In the genomic region with DNA sequence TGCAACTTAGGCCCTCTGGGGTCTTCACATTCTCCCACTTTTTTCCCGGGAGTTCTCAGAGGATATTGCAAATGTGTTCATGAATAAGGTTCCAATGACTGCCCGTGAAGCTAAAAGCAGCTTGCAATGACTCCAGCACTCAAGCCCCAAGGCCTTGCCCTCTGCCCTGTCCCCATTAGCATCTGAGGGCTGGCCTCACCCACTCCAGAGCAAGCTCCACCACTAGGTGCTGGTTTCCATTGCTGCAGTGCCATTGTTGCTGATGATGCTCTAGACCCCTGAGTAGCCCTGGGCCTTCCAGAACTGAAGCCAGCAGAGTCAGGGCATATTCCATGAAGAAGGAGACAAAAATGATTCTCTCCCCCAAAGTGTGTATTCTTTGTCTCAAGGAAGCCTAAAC, we compare ENCODE assay signal across 25 cellular contexts.
DNase-seq lines count a peak whose midpoint lies in the region; ATAC-seq and TF ChIP-seq lines count a peak whose summit lies in the region.
"Had no signal": no experiment of that assay in that cellular context is flagged by ENCODE, and none has a peak within 500 bp of the region (broad histone marks: within the 10 kb centered on the region; RNA-seq: fewer than 3 reads in every experiment).

No MANE protein-coding gene starts in this region.

- H4K91ac ChIP-seq in H9 (ENCODE audit: insufficient read length, low read depth, low read length) = no peak overlapping the region
- H4K91ac ChIP-seq in trophoblast cell (ENCODE audit: low read depth, low read length) = no peak overlapping the region

- no CpG with 5 or more reads among the region's 2 CpGs for WGBS in H9 (ENCODE audit: extremely low coverage, insufficient read length, low lambda C conversion rate)
- WGBS in trophoblast cell (ENCODE audit: extremely low coverage, insufficient coverage, insufficient read length) = no CpG with 5 or more reads among the region's 2 CpGs

- H3K9me3 Mint-ChIP-seq in GM23338 (no peaks in the 10 kb centered on the region), H9 (no peaks in the 10 kb centered on the region), WTC11 (no peaks in the 10 kb centered on the region)

- H3K4ac ChIP-seq in H9 (ENCODE audit: low read depth, low read length) = no peak overlapping the region
- H3K4ac ChIP-seq in trophoblast cell (ENCODE audit: low read depth, low read length) = no peak overlapping the region

- H2AK5ac ChIP-seq in H9 (ENCODE audit: insufficient read length, low read length) = no peak overlapping the region
- no peak overlapping the region for H2AK5ac ChIP-seq in trophoblast cell (ENCODE audit: low read length)

- no peak overlapping the region for H3K56ac ChIP-seq in H9 (ENCODE audit: insufficient read length, low read depth, low read length)

- H2BK120ac ChIP-seq in H9 (ENCODE audit: low read depth, low read length, poor library complexity, severe bottlenecking) (no peak overlapping the region), trophoblast cell (ENCODE audit: insufficient read depth, low read length, poor library complexity) (no peak overlapping the region)

- H3K27ac ChIP-seq in GM23338 (ENCODE audit: low read depth) = no peak overlapping the region
- H3K27ac ChIP-seq in H9 (ENCODE audit: insufficient read length, low read depth, low read length) = no peak overlapping the region
- H3K27ac ChIP-seq in trophoblast cell (ENCODE audit: low read depth, low read length) = no peak overlapping the region
- no peak overlapping the region for H3K27ac ChIP-seq in vagina
- H3K27ac ChIP-seq: BLaER1 had no signal

- H3K36me3 Mint-ChIP-seq in GM23338 (ENCODE audit: low read depth) (no peaks in the 10 kb centered on the region), H9 (ENCODE audit: insufficient read depth in 1 of 3, low read depth in 3 of 3) (no peaks in the 10 kb centered on the region), WTC11 (no peaks in the 10 kb centered on the region)
- H3K36me3 Mint-ChIP-seq: CD14-positive monocyte; CD4-positive, alpha-beta memory T cell; CD4-positive, CD25-positive, alpha-beta regulatory T cell; CD8-positive, alpha-beta memory T cell had no signal

- H3F3A ChIP-seq in GM23338 (replicated peaks; ENCODE audit: low read depth) = no peaks in the 10 kb centered on the region

- H3K4me1 ChIP-seq in GM23338 (ENCODE audit: insufficient read depth) = peaks cover under 1% of the 10 kb centered on the region; the same call in 1 of the 2 replicates
- H3K4me1 ChIP-seq in H9 (ENCODE audit: insufficient read depth, low read length) = no peaks in the 10 kb centered on the region
- no peaks in the 10 kb centered on the region for H3K4me1 ChIP-seq in trophoblast cell (ENCODE audit: control insufficient read depth in 1 of 2, insufficient read depth in 2 of 2, low read length in 2 of 2)
- H3K4me1 ChIP-seq in vagina = no peaks in the 10 kb centered on the region
- H3K4me1 ChIP-seq: BE2C, BLaER1 had no signal

- H3K36me3 ChIP-seq in GM23338 (ENCODE audit: insufficient read depth) (no peaks in the 10 kb centered on the region), trophoblast cell (ENCODE audit: control insufficient read depth in 1 of 2, insufficient read depth in 2 of 2, low read length in 2 of 2) (no peaks in the 10 kb centered on the region), vagina (no peaks in the 10 kb centered on the region)
- H3K36me3 ChIP-seq: BE2C, BLaER1 had no signal

- H3K9ac ChIP-seq in H9 (ENCODE audit: extremely low read depth, insufficient read length, low read length) = no peak overlapping the region
- peak overlapping the region; percentile 15 for H3K9ac ChIP-seq in trophoblast cell (ENCODE audit: low read length)
- H3K9ac ChIP-seq: BLaER1 had no signal

- H3K9me3 ChIP-seq in H9 (ENCODE audit: control insufficient read depth, low read depth, low read length) (no peaks in the 10 kb centered on the region), trophoblast cell (ENCODE audit: insufficient read depth, low read depth, low read length) (no peaks in the 10 kb centered on the region), vagina (no peaks in the 10 kb centered on the region)
- H3K9me3 ChIP-seq: BE2C, BLaER1 had no signal

- H3K4me2 ChIP-seq in GM23338 (no peak overlapping the region), H9 (ENCODE audit: insufficient read depth, insufficient read length, low read length) (no peak overlapping the region), trophoblast cell (ENCODE audit: low read length) (no peak overlapping the region)
- H3K4me2 ChIP-seq: BLaER1 had no signal

- DNase-seq in GM23338 (ENCODE audit: low spot score) (no peak), H9 (peak; percentile 33), WTC11 (ENCODE audit: low spot score) (no peak), trophoblast cell (no peak), vagina (ENCODE audit: extremely low spot score in 2 of 2) (no peak), cardiac septum (ENCODE audit: low spot score) (no peak), H4 (ENCODE audit: low spot score) (no peak), Right ventricle myocardium inferior (ENCODE audit: missing footprints) (no peak)
- DNase-seq: 8988T; ACHN; BE2C; C1 segment of cervical spinal cord; CD4-positive, alpha-beta memory T cell; CD4-positive, CD25-positive, alpha-beta regulatory T cell; CD8-positive, alpha-beta memory T cell; COR-L47; DMS153; DMS53; DMS79; DND-41; EL; GDM1 had no signal

- peaks cover 12% of the 10 kb centered on the region for H3K4me1 Mint-ChIP-seq in GM23338
- H3K4me1 Mint-ChIP-seq in H9 = peaks cover 9 to 11% of the 10 kb centered on the region in 2 experiments
- H3K4me1 Mint-ChIP-seq in WTC11 = peaks cover 14% of the 10 kb centered on the region
- H3K4me1 Mint-ChIP-seq: CD14-positive monocyte; CD4-positive, alpha-beta memory T cell; CD4-positive, CD25-positive, alpha-beta regulatory T cell; CD8-positive, alpha-beta memory T cell had no signal

- no peak overlapping the region for H2BK15ac ChIP-seq in H9 (ENCODE audit: low read depth, low read length)

- H3K4me3 Mint-ChIP-seq in GM23338 (no peak overlapping the region), H9 (no peak overlapping the region), WTC11 (no peak overlapping the region)
- H3K4me3 Mint-ChIP-seq: CD14-positive monocyte; CD4-positive, alpha-beta memory T cell; CD4-positive, CD25-positive, alpha-beta regulatory T cell; CD8-positive, alpha-beta memory T cell had no signal

- TF ChIP-seq CTCF in GM23338 (conservative IDR thresholded peaks at IDR 0.05; ENCODE audit: low read depth in 2 of 2) (no peak), H9 (conservative IDR thresholded peaks at IDR 0.05) (no peak), WTC11 (IDR thresholded peaks at IDR 0.05) (no peak), vagina (IDR thresholded peaks at IDR 0.05) (no peak)

- no peak overlapping the region for H4K8ac ChIP-seq in H9 (replicated peaks; ENCODE audit: insufficient read length, low read depth, low read length)
- no peak overlapping the region for H4K8ac ChIP-seq in trophoblast cell (ENCODE audit: low read depth, low read length)

- H3K14ac ChIP-seq in H9 (ENCODE audit: insufficient read depth, low read length) (no peak overlapping the region; the same call in 1 of the 2 replicates), trophoblast cell (ENCODE audit: low read length) (no peak overlapping the region)

- H3K4me3 ChIP-seq in GM23338 (no peak overlapping the region), trophoblast cell (ENCODE audit: low read depth, low read length) (no peak overlapping the region), vagina (no peak overlapping the region)
- H3K4me3 ChIP-seq: BLaER1, GM12878 had no signal

- ATAC-seq in GM23338 = peak; percentile 61
- ATAC-seq in WTC11 = peak; percentile 70
- no peak for ATAC-seq in Right ventricle myocardium inferior
- ATAC-seq: GM12878 had no signal

- H4K12ac ChIP-seq in trophoblast cell (ENCODE audit: low read depth, low read length) = no peak overlapping the region

- no peaks in the 10 kb centered on the region for H3K79me2 ChIP-seq in GM23338 (replicated peaks; ENCODE audit: insufficient read depth)
- no peaks in the 10 kb centered on the region for H3K79me2 ChIP-seq in H9 (ENCODE audit: insufficient read depth, low read length)
- no peaks in the 10 kb centered on the region for H3K79me2 ChIP-seq in trophoblast cell (ENCODE audit: control insufficient read depth, insufficient read depth, low read length, poor library complexity)

- H4K20me1 ChIP-seq in GM23338 (replicated peaks; ENCODE audit: insufficient read depth) (no peaks in the 10 kb centered on the region), H9 (ENCODE audit: control insufficient read depth, insufficient read depth, insufficient read length) (no peaks in the 10 kb centered on the region)
- H4K20me1 ChIP-seq: BLaER1 had no signal

- no peak overlapping the region for H2AFZ ChIP-seq in GM23338
- H2AFZ ChIP-seq in H9 (ENCODE audit: low read length) = no peak overlapping the region
- no peak overlapping the region for H2AFZ ChIP-seq in trophoblast cell (ENCODE audit: insufficient read depth, low read length, poor library complexity)

- H3K27ac Mint-ChIP-seq in GM23338 (no peak overlapping the region), H9 (peak overlapping the region in 1 of 3 experiments; percentile 52; a peak in 1 of 7 replicates), WTC11 (no peak overlapping the region)
- H3K27ac Mint-ChIP-seq: CD14-positive monocyte; CD4-positive, alpha-beta memory T cell; CD4-positive, CD25-positive, alpha-beta regulatory T cell had no signal

- H3K79me1 ChIP-seq in H9 (ENCODE audit: insufficient read depth, low read depth, low read length, poor library complexity, severe bottlenecking) = no peaks in the 10 kb centered on the region
- H3K79me1 ChIP-seq in trophoblast cell (ENCODE audit: low read length) = no peaks in the 10 kb centered on the region

- H3K27me3 Mint-ChIP-seq in GM23338 (ENCODE audit: insufficient read depth, low read depth, poor library complexity) (no peaks in the 10 kb centered on the region), H9 (ENCODE audit: low read depth) (no peaks in the 10 kb centered on the region), WTC11 (ENCODE audit: low read depth) (no peaks in the 10 kb centered on the region)

- H2BK5ac ChIP-seq in H9 (ENCODE audit: insufficient read length, low read length) (no peak overlapping the region), trophoblast cell (ENCODE audit: low read depth, low read length, poor library complexity) (no peak overlapping the region)

- H4K5ac ChIP-seq in H9 (ENCODE audit: insufficient read length, low read depth, low read length) = no peak overlapping the region

- CTCF ChIA-PET in WTC11 (lab: Charles Lee) = no interaction called here

- TF ChIP-seq POLR2A in vagina (IDR thresholded peaks at IDR 0.05) = no peak

- H2BK20ac ChIP-seq in H9 (ENCODE audit: low read depth, low read length, poor library complexity, severe bottlenecking) = no peak overlapping the region

- H3K18ac ChIP-seq in H9 (ENCODE audit: insufficient read length, low read depth, low read length) (no peak overlapping the region), trophoblast cell (ENCODE audit: low read length) (no peak overlapping the region)

- POLR2A ChIA-PET in WTC11 (lab: Charles Lee) = interaction anchor here (0.7 kb wide), 1 partner anchor 1094 kb away, joined by 4 read pairs; no protein-coding TSS in a partner anchor

- H3K23ac ChIP-seq in H9 (ENCODE audit: insufficient read length, low read depth, low read length) (no peak overlapping the region), trophoblast cell (ENCODE audit: low read length) (peak overlapping the region; percentile 3)

- no peaks in the 10 kb centered on the region for H3K23me2 ChIP-seq in H9 (ENCODE audit: insufficient read length, low read depth, low read length, poor library complexity, severe bottlenecking)

- no peaks in the 10 kb centered on the region for H3K9me2 ChIP-seq in GM23338 (ENCODE audit: insufficient read depth)

- no peak overlapping the region for H3T11ph ChIP-seq in H9 (ENCODE audit: low read length)

- intact Hi-C loops in vagina (cut with DNase I) = no loop called here
- intact Hi-C loops in cardiac septum (cut with DNase I) = no loop called here
- intact Hi-C loops in Right ventricle myocardium inferior (cut with DNase I) = no loop called here

- H3K27me3 ChIP-seq in GM23338 (ENCODE audit: insufficient read depth) (no peaks in the 10 kb centered on the region), H9 (ENCODE audit: insufficient read depth, low read length) (no peaks in the 10 kb centered on the region), trophoblast cell (ENCODE audit: insufficient read depth, low read length) (no peaks in the 10 kb centered on the region), vagina (no peaks in the 10 kb centered on the region)
- H3K27me3 ChIP-seq: BE2C, BLaER1 had no signal

- no peak overlapping the region for H2BK12ac ChIP-seq in H9 (ENCODE audit: insufficient read length, low read depth, low read length)
- no peak overlapping the region for H2BK12ac ChIP-seq in trophoblast cell (ENCODE audit: low read length)
